20 cellular contexts compared by ENCODE assay signal in the genomic region with DNA sequence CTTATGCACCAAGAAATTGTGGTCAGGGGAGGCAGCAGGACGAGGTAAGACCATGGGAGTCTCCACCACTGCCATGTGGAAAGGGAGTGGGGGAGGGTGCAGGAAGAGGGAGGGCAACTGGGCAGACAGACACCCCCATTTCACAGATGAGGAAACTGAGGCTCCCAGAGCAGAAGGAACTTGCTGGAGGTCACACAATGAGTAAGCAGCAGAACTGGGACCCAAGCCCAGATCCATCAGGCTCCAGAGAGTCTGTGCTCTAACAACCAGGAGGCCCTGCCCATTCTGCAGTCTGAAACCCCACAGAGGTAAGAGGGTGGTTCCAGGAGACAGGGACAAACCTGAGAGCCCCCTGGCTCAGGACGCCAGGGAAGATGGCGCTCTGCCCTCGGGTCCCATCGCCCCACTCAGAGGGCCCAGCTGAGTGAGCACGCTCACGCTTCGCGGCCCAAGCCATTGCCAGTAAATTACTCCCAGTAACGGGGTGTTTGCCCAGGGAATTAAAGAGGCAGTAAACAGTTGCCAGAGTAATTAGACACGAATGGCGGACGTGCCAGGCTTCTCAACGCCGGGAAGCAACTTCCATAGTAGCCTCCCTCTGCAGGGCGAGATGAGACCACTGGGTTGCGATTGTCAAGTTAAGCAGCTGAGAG. TPM values are rescaled to one million over a fixed set of nuclear protein-coding genes. Genes with fewer than 3 reads are reported as not detected.
DNase-seq lines count a peak whose midpoint lies in the region; ATAC-seq and TF ChIP-seq lines count a peak whose summit lies in the region.
"Had no signal": no experiment of that assay in that cellular context is flagged by ENCODE, and none has a peak within 500 bp of the region (broad histone marks: within the 10 kb centered on the region; RNA-seq: fewer than 3 reads in every experiment).

No MANE protein-coding gene starts in this region.

- TF ChIP-seq CTCF in AG10803 (conservative IDR thresholded peaks at IDR 0.05; ENCODE audit: low read length) (no peak), fibroblast of mammary gland (conservative IDR thresholded peaks at IDR 0.05; ENCODE audit: control insufficient read depth, insufficient read depth, low read depth, low read length) (no peak)

- H3K4me3 ChIP-seq in AG10803 (ENCODE audit: low read length) (no peak overlapping the region), fibroblast of mammary gland (ENCODE audit: control insufficient read depth, low read depth, low read length) (no peak overlapping the region)
- H3K4me3 ChIP-seq: esophagus squamous epithelium, GM12878, GM23338, left ventricle myocardium inferior had no signal

- ATAC-seq in GM21367 (IDR thresholded peaks at IDR 0.05; ENCODE audit: unreplicated experiment) = no peak
- ATAC-seq: effector memory CD8-positive, alpha-beta T cell; GM12878 had no signal

- peak; percentile 24 for DNase-seq in AG10803 (ENCODE audit: low read depth)
- DNase-seq in NCI-H1105 treated with DMSO at 0.1 percent for 48 hours (lab: John Stamatoyannopoulos, UW) = peak; percentile 19
- peak; percentile 21 for DNase-seq in fibroblast of mammary gland (ENCODE audit: low read depth)
- peak in 9 of 10 donors; percentile 17 to 83 (median 40) for DNase-seq in posterior cingulate gyrus
- DNase-seq in activated gamma-delta T cell treated with Interleukin-2 at 50 U/mL for 16 hours = no peak
- DNase-seq in activated CD8-positive, alpha-beta memory T cell treated with anti-CD3 and anti-CD28 coated beads for 24 hours = no peak
- DNase-seq in mesenteric fat pad (ENCODE audit: low spot score) = no peak
- DNase-seq: activated CD4-positive, alpha-beta memory T cell treated with anti-CD3 and anti-CD28 coated beads for 36 hours; activated naive CD4-positive, alpha-beta T cell treated with anti-CD3 and anti-CD28 coated beads for 36 hours; effector memory CD8-positive, alpha-beta T cell; esophagus squamous epithelium; left ventricle myocardium inferior; MM.1S; NCI-H187; NCI-H345; stimulated activated CD8-positive, alpha-beta memory T cell treated with anti-CD3 and anti-CD28 coated beads, Interleukin-4, amount 100 ng/mL, for 48 hours; T-helper 2 cell had no signal

- intact Hi-C loops in posterior cingulate gyrus (cut with DNase I) = no loop called here

RNA-seq across cellular contexts. Expression of a gene that starts 59.2 kb away (rescaled TPM):
- not detected for total RNA-seq in mesenteric fat pad
- total RNA-seq: esophagus squamous epithelium, left ventricle myocardium inferior had no signal

Comparison
In these comparisons a context has a peak if more than half of its experiments do, and no peak if none do; other contexts are left out.
1. DNase-seq: peak in AG10803 (single experiment), NCI-H1105 treated with DMSO at 0.1 percent for 48 hours (single experiment), fibroblast of mammary gland (single experiment) and posterior cingulate gyrus (9 of 10); none in activated gamma-delta T cell treated with Interleukin-2 at 50 U/mL for 16 hours (single experiment), activated CD8-positive, alpha-beta memory T cell treated with anti-CD3 and anti-CD28 coated beads for 24 hours (single experiment) and mesenteric fat pad (single experiment).